In genomic region chr20:58890454-58891075, GRCh38 we compare ENCODE assay signal across 8 cellular contexts. TPM values are rescaled to one million over a fixed set of nuclear protein-coding genes. Genes with fewer than 3 reads are reported as not detected.
DNase-seq lines count a peak whose midpoint lies in the region; ATAC-seq, FAIRE-seq and TF ChIP-seq lines count a peak whose summit lies in the region.

No MANE protein-coding gene starts in this region.

- peaks cover 25% of the 10 kb centered on the region for H3K4me1 ChIP-seq in A673 (ENCODE audit: insufficient read depth, low read length, poor library complexity, severe bottlenecking)
- peaks cover 30% of the 10 kb centered on the region for H3K4me1 ChIP-seq in HUES64 (ENCODE audit: insufficient read depth, low read length)

- CTCF ChIA-PET in A673 (lab: Charles Lee): no interaction called here

- 2% methylated on average over 62 of the region's 69 CpGs for WGBS in HUES64

- in situ Hi-C loops in GM18951 (cut with MboI; ENCODE audit: low sequenced_read_pairs, unreplicated experiment): no loop called here

- intact Hi-C loops in A673 (cut with micrococcal nuclease; ENCODE audit: unreplicated experiment): loop anchor here (5.0 kb wide), 1 partner anchor 142 kb away; the partner anchor contains the start of gene ATP5F1E
- intact Hi-C loops in activated T-helper 2 cell treated with anti-CD3 and anti-CD28 coated beads, Interferon-gamma antibody, Interleukin-2, Interleukin-4, amounts not matched to agents 10 μg/mL and 5 μg/mL and 100 μg/mL, durations not matched to agents 14 hours and 24 hours and 36 hours (cut with micrococcal nuclease): loop anchor here (5.0 to 10.0 kb wide), 4 partner anchors 92 to 1498 kb away; partner anchors contain the start of genes NELFCD, RAB22A, RBM38 and ZNF831

- peak overlapping the region; percentile 81 for H3K9ac ChIP-seq in HUES64 (ENCODE audit: low read depth, low read length)

- H3K4me3 ChIP-seq in A673 (ENCODE audit: low read depth, low read length, poor library complexity, severe bottlenecking): peak overlapping the region; percentile 83
- H3K4me3 ChIP-seq in HUES64 (ENCODE audit: low read length): peak overlapping the region; percentile 93
- peak overlapping the region; percentile 49 for H3K4me3 ChIP-seq in fibroblast of mammary gland (ENCODE audit: control insufficient read depth, low read depth, low read length)

- H3K4me3 Mint-ChIP-seq in activated T-helper 2 cell treated with anti-CD3 and anti-CD28 coated beads, Interferon-gamma antibody, Interleukin-2, Interleukin-4, amounts not matched to agents 10 μg/mL and 5 μg/mL and 100 μg/mL, durations not matched to agents 14 hours and 24 hours and 36 hours (ENCODE audit: low read depth): peak overlapping the region; percentile 85
- peak overlapping the region; percentile 98 for H3K4me3 Mint-ChIP-seq in natural killer cell treated with Interleukin-12 subunit alpha and Interleukin-12 subunit beta and Interleukin-15 and Interleukin-18, amount 100 ng/mL, for 72 hours

- H3K36me3 ChIP-seq in A673 (ENCODE audit: insufficient read depth, low read length, poor library complexity, severe bottlenecking) (no peaks in the 10 kb centered on the region), HUES64 (ENCODE audit: insufficient read depth, low read length) (no peaks in the 10 kb centered on the region; the same call in none of the 2 replicates)

- ATAC-seq in natural killer cell treated with Interleukin-12 subunit alpha and Interleukin-12 subunit beta and Interleukin-15 and Interleukin-18, amount 100 ng/mL, for 72 hours: peak; percentile 52 to 58

- no peaks in the 10 kb centered on the region for H3K9me3 ChIP-seq in A673 (ENCODE audit: low read depth, low read length, poor library complexity, severe bottlenecking)
- H3K9me3 ChIP-seq in HUES64 (ENCODE audit: insufficient read depth, low read depth, low read length): no peaks in the 10 kb centered on the region

- POLR2A ChIA-PET in A673 (lab: Charles Lee; ENCODE audit: low non-redundant PET): interaction anchor here (0.9 kb wide), 1 partner anchor 471 kb away, joined by 3 read pairs; no protein-coding TSS in a partner anchor

- H3K27ac Mint-ChIP-seq in activated T-helper 2 cell treated with anti-CD3 and anti-CD28 coated beads, Interferon-gamma antibody, Interleukin-2, Interleukin-4, amounts not matched to agents 10 μg/mL and 5 μg/mL and 100 μg/mL, durations not matched to agents 14 hours and 24 hours and 36 hours: peak overlapping the region; percentile 94
- peak overlapping the region; percentile 78 for H3K27ac Mint-ChIP-seq in natural killer cell treated with Interleukin-12 subunit alpha and Interleukin-12 subunit beta and Interleukin-15 and Interleukin-18, amount 100 ng/mL, for 72 hours

- peak; percentile 60 for TF ChIP-seq POLR2A in GM18951 (IDR thresholded peaks at IDR 0.05; ENCODE audit: extremely low read depth, insufficient read depth, insufficient read length)

- no TSS peak for BruUV-seq in A673 (replicated peaks; lab: Mats Ljungman, UMichigan)

- no peaks in the 10 kb centered on the region for H3K9me3 Mint-ChIP-seq in activated T-helper 2 cell treated with anti-CD3 and anti-CD28 coated beads, Interferon-gamma antibody, Interleukin-2, Interleukin-4, amounts not matched to agents 10 μg/mL and 5 μg/mL and 100 μg/mL, durations not matched to agents 14 hours and 24 hours and 36 hours
- H3K9me3 Mint-ChIP-seq in natural killer cell treated with Interleukin-12 subunit alpha and Interleukin-12 subunit beta and Interleukin-15 and Interleukin-18, amount 100 ng/mL, for 72 hours: no peaks in the 10 kb centered on the region

- TF ChIP-seq CTCF in A673 (conservative IDR thresholded peaks at IDR 0.05; ENCODE audit: low read depth, low read length): no peak
- no peak for TF ChIP-seq CTCF in fibroblast of mammary gland (conservative IDR thresholded peaks at IDR 0.05; ENCODE audit: control insufficient read depth, insufficient read depth, low read depth, low read length)

- H3K36me3 Mint-ChIP-seq in activated T-helper 2 cell treated with anti-CD3 and anti-CD28 coated beads, Interferon-gamma antibody, Interleukin-2, Interleukin-4, amounts not matched to agents 10 μg/mL and 5 μg/mL and 100 μg/mL, durations not matched to agents 14 hours and 24 hours and 36 hours (ENCODE audit: low read depth): peaks cover 27% of the 10 kb centered on the region
- peaks cover 11% of the 10 kb centered on the region for H3K36me3 Mint-ChIP-seq in natural killer cell treated with Interleukin-12 subunit alpha and Interleukin-12 subunit beta and Interleukin-15 and Interleukin-18, amount 100 ng/mL, for 72 hours

- H3K27me3 ChIP-seq in A673 (replicated peaks; ENCODE audit: insufficient read depth, low read depth, low read length, poor library complexity): no peaks in the 10 kb centered on the region
- 0 out of 2 replicates have a peak, but pooled peaks cover 2% of the 10 kb centered on the region for H3K27me3 ChIP-seq in HUES64 (ENCODE audit: insufficient read depth, low read length)

- H3K27ac ChIP-seq in A673 (ENCODE audit: low read depth, low read length, poor library complexity, severe bottlenecking) (peak overlapping the region; percentile 95), HUES64 (ENCODE audit: low read depth, low read length) (peak overlapping the region; percentile 95)

- H3K27me3 Mint-ChIP-seq in activated T-helper 2 cell treated with anti-CD3 and anti-CD28 coated beads, Interferon-gamma antibody, Interleukin-2, Interleukin-4, amounts not matched to agents 10 μg/mL and 5 μg/mL and 100 μg/mL, durations not matched to agents 14 hours and 24 hours and 36 hours (ENCODE audit: low read depth): no peaks in the 10 kb centered on the region
- no peaks in the 10 kb centered on the region for H3K27me3 Mint-ChIP-seq in natural killer cell treated with Interleukin-12 subunit alpha and Interleukin-12 subunit beta and Interleukin-15 and Interleukin-18, amount 100 ng/mL, for 72 hours

- H3K4me1 Mint-ChIP-seq in activated T-helper 2 cell treated with anti-CD3 and anti-CD28 coated beads, Interferon-gamma antibody, Interleukin-2, Interleukin-4, amounts not matched to agents 10 μg/mL and 5 μg/mL and 100 μg/mL, durations not matched to agents 14 hours and 24 hours and 36 hours (ENCODE audit: low read depth): peaks cover 31% of the 10 kb centered on the region
- peaks cover 21 to 28% of the 10 kb centered on the region in 2 donors for H3K4me1 Mint-ChIP-seq in natural killer cell treated with Interleukin-12 subunit alpha and Interleukin-12 subunit beta and Interleukin-15 and Interleukin-18, amount 100 ng/mL, for 72 hours (ENCODE audit: low read depth in 2 of 2)

- DNase-seq in A673 (ENCODE audit: low spot score) (peak; percentile 92), RCC 7860 (ENCODE audit: low spot score) (peak; percentile 29), fibroblast of mammary gland (ENCODE audit: low read depth) (peak; percentile 72)
- peak; percentile 55 for DNase-seq in activated T-helper 2 cell treated with anti-CD3 and anti-CD28 coated beads, Interferon-gamma antibody, Interleukin-2, Interleukin-4, amounts not matched to agents 10 μg/mL and 5 μg/mL and 100 μg/mL, durations not matched to agents 14 hours and 24 hours and 36 hours (ENCODE audit: low spot score)
- no peak for DNase-seq in natural killer cell treated with Interleukin-12 subunit alpha and Interleukin-12 subunit beta and Interleukin-15 and Interleukin-18, amount 100 ng/mL, for 72 hours (ENCODE audit: low spot score)
- peak; percentile 59 for DNase-seq in stimulated activated naive CD4-positive, alpha-beta T cell treated with Interleukin-2 at 50 U/mL for 16 hours (lab: John Stamatoyannopoulos, UW)

- FAIRE-seq in RCC 7860 (lab: Jason Lieb, UNC): no peak

RNA-seq across cellular contexts. Expression of gene GNAS, which starts 38.0 kb away (rescaled TPM):
- 1,108 and 1,144 TPM in 2 replicates for total RNA-seq in A673 (2021)
- 856 TPM for polyA plus RNA-seq in HUES64 (2013, experiment 1 of 2)
- polyA plus RNA-seq in HUES64 (2013, experiment 2 of 2): 977 TPM
- total RNA-seq in activated T-helper 2 cell treated with anti-CD3 and anti-CD28 coated beads, Interferon-gamma antibody, Interleukin-2, Interleukin-4, amounts not matched to agents 10 μg/mL and 5 μg/mL and 100 μg/mL, durations not matched to agents 14 hours and 24 hours and 36 hours: 598 and 599 TPM in 2 replicates
- 100 to 1,000 TPM; 459 to 740 TPM for total RNA-seq in natural killer cell treated with Interleukin-12 subunit alpha and Interleukin-12 subunit beta and Interleukin-15 and Interleukin-18, amount 100 ng/mL, for 72 hours

RNA-seq across cellular contexts. Expression of gene GNAS-AS1, which starts 39.9 kb away (rescaled TPM):
- 6.7 and 7.1 TPM in 2 replicates for total RNA-seq in A673 (2021)
- 3.2 TPM for polyA plus RNA-seq in HUES64 (2013, experiment 1 of 2)
- polyA plus RNA-seq in HUES64 (2013, experiment 2 of 2): 3.2 TPM
- 1.7 and 1.9 TPM in 2 replicates for total RNA-seq in activated T-helper 2 cell treated with anti-CD3 and anti-CD28 coated beads, Interferon-gamma antibody, Interleukin-2, Interleukin-4, amounts not matched to agents 10 μg/mL and 5 μg/mL and 100 μg/mL, durations not matched to agents 14 hours and 24 hours and 36 hours
- 1 to 10 TPM in 1 of 2 donors, under 1 TPM in 1; 0.29 to 4.7 TPM for total RNA-seq in natural killer cell treated with Interleukin-12 subunit alpha and Interleukin-12 subunit beta and Interleukin-15 and Interleukin-18, amount 100 ng/mL, for 72 hours
